In genomic region chr2:135876066-135876711, GRCh38 we compare ENCODE assay signal across 8 cellular contexts. TPM values are rescaled to one million over a fixed set of nuclear protein-coding genes. Genes with fewer than 3 reads are reported as not detected.
DNase-seq lines count a peak whose midpoint lies in the region; ATAC-seq and TF ChIP-seq lines count a peak whose summit lies in the region.

Gene MCM6, minus strand, starts transcription at chr2:135876443. Its CDS starts 78 bp downstream, at chr2:135876365.

- TF ChIP-seq POLR2A in right lobe of liver (IDR thresholded peaks at IDR 0.05), result peak; percentile 46

- no peaks in the 10 kb centered on the region for H3K9me3 Mint-ChIP-seq in CD14-positive monocyte

- H3K36me3 ChIP-seq in right lobe of liver, result no peaks in the 10 kb centered on the region

- H3K27ac ChIP-seq in dorsolateral prefrontal cortex (peak within 1 kb of the TSS in 53 of 59 donors; percentile 13 to 89 (median 71)), right lobe of liver (peak within 1 kb of the TSS in 2 of 3 donors; percentile 48 to 62)

- peak within 1 kb of the TSS; percentile 88 to 92 for H3K4me3 Mint-ChIP-seq in CD14-positive monocyte

- H3K27me3 ChIP-seq in dorsolateral prefrontal cortex (no peaks in the 10 kb centered on the region), right lobe of liver (no peaks in the 10 kb centered on the region)

- ATAC-seq in GM19395 (IDR thresholded peaks at IDR 0.05; ENCODE audit: unreplicated experiment) (peak; percentile 93), HG03565 (IDR thresholded peaks at IDR 0.05; ENCODE audit: unreplicated experiment) (peak; percentile 75), right lobe of liver (peak; percentile 99 to 100 (median 99))

- no peak for TF ChIP-seq CTCF in CD14-positive monocyte (IDR thresholded peaks at IDR 0.05)
- TF ChIP-seq CTCF in dorsolateral prefrontal cortex (IDR thresholded peaks at IDR 0.05 in 54 of 56, conservative IDR thresholded peaks at IDR 0.05 in 2 of 56; ENCODE audit: low read depth in 1 of 56, partially characterized antibody in 56 of 56), result peak in 35 of 56 donors; percentile 11 to 58 (median 33)
- peak in 1 of 4 donors; percentile 8 for TF ChIP-seq CTCF in right lobe of liver (IDR thresholded peaks at IDR 0.05)

- H3K4me1 Mint-ChIP-seq in CD14-positive monocyte, result peaks cover 22% of the 10 kb centered on the region

- peak within 1 kb of the TSS; percentile 42 to 90 (median 84) for H3K27ac Mint-ChIP-seq in CD14-positive monocyte

- intact Hi-C loops in CD14-positive monocyte (cut with micrococcal nuclease), result no loop called here
- intact Hi-C loops in dorsolateral prefrontal cortex (cut with DNase I), result loop anchor here (5.0 kb wide), 2 partner anchors 134 to 344 kb away; partner anchors contain the start of genes R3HDM1 (in 1 of the 2), UBXN4 (in 1 of the 2) and ZRANB3 (in 1 of the 2)
- intact Hi-C loops in right lobe of liver (cut with DNase I), result no loop called here

- H3K36me3 Mint-ChIP-seq in CD14-positive monocyte, result peaks cover 5 to 11% of the 10 kb centered on the region in 2 donors

- peaks cover 0 to 7% (median 0%) of the 10 kb centered on the region in 4 donors for H3K4me1 ChIP-seq in right lobe of liver

- peak; percentile 96 for DNase-seq in CD14-positive monocyte (ENCODE audit: low spot score)
- DNase-seq in NCI-H774 (lab: John Stamatoyannopoulos, UW), result peak; percentile 98
- peak; percentile 98 for DNase-seq in activated CD4-positive, alpha-beta T cell treated with anti-CD3 and anti-CD28 coated beads, Interleukin-2, amount 50 U/mL, for 4 hours
- peak; percentile 90 to 98 (median 96) for DNase-seq in dorsolateral prefrontal cortex
- peak; percentile 97 to 98 (median 98) for DNase-seq in right lobe of liver
- peak; percentile 97 to 99 for DNase-seq in stimulated activated CD4-positive, alpha-beta T cell treated with anti-CD3 and anti-CD28 coated beads, Interleukin-4, amount 100 ng/mL, for 4 hours

- no peaks in the 10 kb centered on the region for H3K9me3 ChIP-seq in right lobe of liver

- H3K27me3 Mint-ChIP-seq in CD14-positive monocyte (ENCODE audit: low read depth in 3 of 3), result peaks cover 0 to 1% (median 0%) of the 10 kb centered on the region in 3 donors

- H3K4me3 ChIP-seq in dorsolateral prefrontal cortex (peak within 1 kb of the TSS; percentile 63 to 91 (median 81)), right lobe of liver (peak within 1 kb of the TSS; percentile 62 to 84 (median 81))

- 0% methylated on average over 21 of the region's 71 CpGs for WGBS in right lobe of liver (ENCODE audit: insufficient coverage, low coverage, low lambda C conversion rate, missing lambda C conversion rate)

RNA-seq across cellular contexts. Expression of gene MCM6, which starts in this region (rescaled TPM):
- polyA plus RNA-seq in CD14-positive monocyte, result 1 to 10 TPM; 1.7 to 2.2 TPM
- total RNA-seq in dorsolateral prefrontal cortex, result 10 to 100 TPM in 95 of 120 experiments, 1 to 10 TPM in 25; 6.7 to 22.6 (median 12.2) TPM
- 10 to 100 TPM in 2 of 6 experiments, 1 to 10 TPM in 4; 1.5 to 13.2 (median 4.7) TPM for total RNA-seq in right lobe of liver

Comparison
In these comparisons a context has a peak if more than half of its experiments do, and no peak if none do; other contexts are left out.
1. Peak in every context shown above with its lines: DNase-seq, ATAC-seq, H3K4me3 ChIP-seq and H3K27ac ChIP-seq.
2. intact Hi-C loops: an anchor here in dorsolateral prefrontal cortex (5.0 kb wide); none called in CD14-positive monocyte and right lobe of liver.